In the genomic region with DNA sequence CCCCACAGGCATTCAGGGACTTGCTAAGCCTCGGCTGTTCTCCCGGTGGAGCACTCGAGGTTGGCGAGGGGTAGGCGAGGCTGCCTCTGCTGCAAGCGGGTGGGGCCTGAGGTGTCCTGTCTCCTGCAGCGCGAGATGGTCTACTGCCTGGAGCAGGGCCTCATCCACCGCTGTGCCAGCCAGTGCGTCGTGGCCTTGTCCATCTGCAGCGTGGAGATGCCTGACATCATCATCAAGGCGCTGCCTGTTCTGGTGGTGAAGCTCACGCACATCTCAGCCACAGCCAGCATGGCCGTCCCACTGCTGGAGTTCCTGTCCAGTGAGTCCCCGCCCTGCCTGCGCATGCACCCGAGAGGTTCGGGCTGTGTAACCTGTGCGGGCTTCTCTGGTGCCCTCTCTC, we compare ENCODE assay signal across 6 cellular contexts. TPM values are rescaled to one million over a fixed set of nuclear protein-coding genes. Genes with fewer than 3 reads are reported as not detected.
"Had no signal": no experiment of that assay in that cellular context is flagged by ENCODE, and none has a peak within 500 bp of the region (broad histone marks: within the 10 kb centered on the region; RNA-seq: fewer than 3 reads in every experiment).

No MANE protein-coding gene starts in this region.

- H3K9me3 Mint-ChIP-seq: IgD-negative memory B cell had no signal

- H3K27ac Mint-ChIP-seq: IgD-negative memory B cell had no signal

- ATAC-seq: HepG2, K562 had no signal

- H3K4me3 ChIP-seq: K562 had no signal

- H3K27ac ChIP-seq: HL-60 had no signal

- DNase-seq: IMR-90, KBM-7 had no signal

- H3K4me3 Mint-ChIP-seq: IgD-negative memory B cell had no signal

- H3K36me3 Mint-ChIP-seq: IgD-negative memory B cell had no signal

- H3K4me1 Mint-ChIP-seq: IgD-negative memory B cell had no signal

RNA-seq across cellular contexts. Expression of a gene that starts 47.4 kb away (rescaled TPM):
- polyA plus RNA-seq: IgD-negative memory B cell had no signal

RNA-seq across cellular contexts. Expression of a gene that starts 54.5 kb away (rescaled TPM):
- polyA plus RNA-seq: IgD-negative memory B cell had no signal
